In the genomic region with DNA sequence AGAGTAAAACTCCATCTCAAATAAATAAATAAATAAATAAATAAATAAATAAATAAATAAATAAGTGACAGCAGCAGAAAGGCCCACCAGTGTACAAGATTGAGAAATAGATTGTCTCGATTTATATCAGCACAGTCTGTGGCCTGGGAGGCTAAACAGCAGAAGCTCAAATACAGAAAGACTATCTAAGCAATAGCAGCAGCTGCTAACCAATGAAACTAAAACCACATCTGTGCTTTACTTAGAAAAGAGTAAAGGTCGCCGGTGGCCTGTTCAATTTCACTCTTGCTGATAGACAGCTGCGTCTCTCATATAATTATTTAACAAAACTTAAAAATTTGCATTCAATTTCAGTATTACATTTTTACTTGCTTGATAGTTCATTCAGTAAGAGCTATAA, we compare ENCODE assay signal across 17 cellular contexts.
DNase-seq lines count a peak whose midpoint lies in the region; ATAC-seq and TF ChIP-seq lines count a peak whose summit lies in the region.
"Had no signal": no experiment of that assay in that cellular context is flagged by ENCODE, and none has a peak within 500 bp of the region (broad histone marks: within the 10 kb centered on the region; RNA-seq: fewer than 3 reads in every experiment).

No MANE protein-coding gene starts in this region.

- intact Hi-C loops in adrenal gland (cut with DNase I), result no loop called here

- DNase-seq in SHP77 (lab: John Stamatoyannopoulos, UW) (no peak), SHP77 treated with DMSO at 0.1 percent for 48 hours (lab: John Stamatoyannopoulos, UW) (no peak), adrenal gland (no peak)
- no peak for DNase-seq in stimulated activated CD4-positive, alpha-beta T cell treated with anti-CD3 and anti-CD28 coated beads, Interleukin-4, amount 100 ng/mL, for 24 hours
- DNase-seq: activated CD8-positive, alpha-beta T cell treated with anti-CD3 and anti-CD28 coated beads for 36 hours; body of pancreas; foreskin keratinocyte; NCI-H1417 treated with DMSO at 0.1 percent for 48 hours; NCI-H69; psoas muscle; stimulated activated CD4-positive, alpha-beta T cell treated with anti-CD3 and anti-CD28 coated beads, Interleukin-1b, Interleukin-23, amount 100 ng/mL, for 48 hours had no signal

- TF ChIP-seq POLR2A in adrenal gland (IDR thresholded peaks at IDR 0.05), result no peak

- no peaks in the 10 kb centered on the region for H3K9me3 ChIP-seq in adrenal gland (replicated peaks in 1 of 3)
- H3K9me3 ChIP-seq: body of pancreas, psoas muscle had no signal

- H3K27ac ChIP-seq in adrenal gland, result no peak overlapping the region
- H3K27ac ChIP-seq: body of pancreas, foreskin keratinocyte, psoas muscle had no signal

- WGBS in adrenal gland, 4 donors, result 85 to 92% (median 88%) methylated on average over 4 of the region's 4 CpGs

- H3K36me3 ChIP-seq in adrenal gland (replicated peaks in 1 of 2), result no peaks in the 10 kb centered on the region

- H3K27me3 ChIP-seq in adrenal gland, result no peaks in the 10 kb centered on the region
- H3K27me3 ChIP-seq: body of pancreas, foreskin keratinocyte had no signal

- no peak overlapping the region for H3K4me3 ChIP-seq in adrenal gland
- H3K4me3 ChIP-seq: body of pancreas, psoas muscle had no signal

- no peak for TF ChIP-seq CTCF in adrenal gland (IDR thresholded peaks at IDR 0.05)

- peak; percentile 99 for ATAC-seq in GM18498 (IDR thresholded peaks at IDR 0.05; ENCODE audit: unreplicated experiment)
- ATAC-seq in GM19438 (IDR thresholded peaks at IDR 0.05; ENCODE audit: low read depth, unreplicated experiment), result peak; percentile 99
- ATAC-seq in HG02763 (IDR thresholded peaks at IDR 0.05; ENCODE audit: unreplicated experiment), result peak; percentile 96
- ATAC-seq in HG03439 (IDR thresholded peaks at IDR 0.05; ENCODE audit: unreplicated experiment), result peak; percentile 94
- ATAC-seq: activated CD8-positive, alpha-beta T cell treated with anti-CD3 and anti-CD28 coated beads for 36 hours; body of pancreas; foreskin keratinocyte; HepG2; psoas muscle; stimulated activated memory B cell treated with anti-CD40 and anti-IgM and Interleukin-4, amounts not matched to agents 10 μg/mL and 1 μg/mL and 100 μg/mL, for 72 hours had no signal

- no peaks in the 10 kb centered on the region for H3K4me1 ChIP-seq in adrenal gland (replicated peaks in 1 of 2)
- H3K4me1 ChIP-seq: body of pancreas, psoas muscle had no signal
